Comparison of ENCODE assay signal across 27 cellular contexts in the genomic region with DNA sequence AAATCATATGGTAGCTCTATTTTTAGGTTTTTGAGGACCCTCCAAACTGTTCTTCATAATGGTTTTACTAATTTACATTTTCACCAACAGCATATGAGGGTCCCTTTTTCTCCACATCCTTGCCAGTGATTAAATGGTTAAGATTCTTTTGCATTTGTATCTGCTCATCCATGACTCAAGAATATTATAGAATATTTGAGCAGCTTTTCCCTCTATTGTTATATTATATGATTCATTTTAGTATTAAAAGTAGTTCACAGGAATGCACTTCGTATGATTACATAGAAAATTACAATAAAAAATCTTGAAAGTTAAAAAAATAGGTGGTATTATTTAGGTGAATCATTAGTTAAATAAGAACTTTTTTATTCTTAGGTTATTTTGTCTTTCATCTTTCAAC.
"Had no signal": no experiment of that assay in that cellular context is flagged by ENCODE, and none has a peak within 500 bp of the region (broad histone marks: within the 10 kb centered on the region; RNA-seq: fewer than 3 reads in every experiment).

No MANE protein-coding gene starts in this region.

- DNase-seq: stimulated activated CD4-positive, alpha-beta T cell treated with anti-CD3 and anti-CD28 coated beads, Interleukin-2, amount 100 ng/mL, for 48 hours; stimulated activated CD4-positive, alpha-beta T cell treated with anti-CD3 and anti-CD28 coated beads, Interleukin-4, amount 100 ng/mL, for 1 hour; stimulated activated CD4-positive, alpha-beta T cell treated with anti-CD3 and anti-CD28 coated beads, Interleukin-4, amount 100 ng/mL, for 24 hours; stimulated activated CD4-positive, alpha-beta T cell treated with anti-CD3 and anti-CD28 coated beads, Interleukin-4, amount 100 ng/mL, for 4 hours; stimulated activated CD8-positive, alpha-beta memory T cell treated with anti-CD3 and anti-CD28 coated beads, Interleukin-4, amount 100 ng/mL, for 48 hours; stimulated activated naive B cell treated with anti-CD40 and anti-IgM and Interleukin-4, amounts not matched to agents 10 μg/mL and 1 μg/mL and 100 μg/mL, for 72 hours; stimulated activated naive CD4-positive, alpha-beta T cell; stimulated activated naive CD4-positive, alpha-beta T cell treated with Interleukin-2 at 50 U/mL for 16 hours; stimulated activated naive CD8-positive, alpha-beta T cell treated with anti-CD3 and anti-CD28 coated beads, Interleukin-15, amount 100 ng/mL, for 72 hours; stimulated activated naive CD8-positive, alpha-beta T cell treated with anti-CD3 and anti-CD28 coated beads, Interleukin-15, Interleukin-2, amounts not matched to agents 100 U/mL and 50 U/mL, for 24 hours; stomach; substantia nigra; testis; thyroid gland; tibial artery; transverse colon; trophoblast cell; upper lobe of right lung; uterus had no signal

- H3K27ac ChIP-seq: stomach, suprapubic skin, testis, thoracic aorta, thyroid gland, tibial artery, tibial nerve, transverse colon, upper lobe of left lung, upper lobe of right lung, uterus, vagina had no signal

- H3K4me1 ChIP-seq: stomach, suprapubic skin, testis, thyroid gland, tibial artery, tibial nerve, transverse colon, upper lobe of left lung, upper lobe of right lung, uterus, vagina had no signal

- H3K36me3 ChIP-seq: thyroid gland, uterus had no signal

- ATAC-seq: stimulated activated effector memory CD8-positive, alpha-beta T cell treated with anti-CD3 and anti-CD28 coated beads, Interleukin-12 subunit alpha, Interleukin-12 subunit beta, amount 100 ng/mL, for 72 hours; stimulated activated memory B cell treated with anti-CD40 and anti-IgM and Interleukin-4, amounts not matched to agents 10 μg/mL and 1 μg/mL and 100 μg/mL, for 72 hours; stimulated activated naive B cell treated with anti-CD40 and anti-IgM and Interleukin-4, amounts not matched to agents 10 μg/mL and 1 μg/mL and 100 μg/mL, for 72 hours; stimulated activated naive CD8-positive, alpha-beta T cell treated with anti-CD3 and anti-CD28 coated beads, Interleukin-15, amount 100 ng/mL, for 72 hours; stimulated activated naive CD8-positive, alpha-beta T cell treated with anti-CD3 and anti-CD28 coated beads, Interleukin-15, Interleukin-2, amounts not matched to agents 100 U/mL and 50 U/mL, for 24 hours; upper lobe of right lung had no signal

- H3K4me3 ChIP-seq: stomach, suprapubic skin, testis, thoracic aorta, thyroid gland, tibial artery, tibial nerve, transverse colon, upper lobe of left lung, upper lobe of right lung, uterus, vagina had no signal

- H3K27me3 ChIP-seq: stomach, suprapubic skin, testis, thyroid gland, tibial artery, tibial nerve, transverse colon, upper lobe of left lung, upper lobe of right lung, uterus, vagina had no signal

- FAIRE-seq: urothelium cell line had no signal

- H3K9me3 ChIP-seq: suprapubic skin, testis, thoracic aorta, thyroid gland, tibial artery, upper lobe of right lung, uterus, vagina had no signal
